ENCODE assay signal across 8 cellular contexts in genomic region chr9:100473271-100474081, GRCh38.
DNase-seq lines count a peak whose midpoint lies in the region; ATAC-seq and TF ChIP-seq lines count a peak whose summit lies in the region.

No MANE protein-coding gene starts in this region.

- peak overlapping the region; percentile 65 for H2AFZ ChIP-seq in parathyroid adenoma

- H3K36me3 ChIP-seq in NT2/D1 (ENCODE audit: insufficient read depth, insufficient read length, low read length) (no peaks in the 10 kb centered on the region), parathyroid adenoma (ENCODE audit: control insufficient read depth, insufficient read depth, low read length) (no peaks in the 10 kb centered on the region)

- DNase-seq in activated effector memory CD4-positive, alpha-beta T cell treated with anti-CD3 and anti-CD28 coated beads, Interleukin-2, amount 50 U/mL, for 16 hours, result peak; percentile 69
- no peak for DNase-seq in activated effector memory CD4-positive, alpha-beta T cell treated with Interleukin-2 at 50 U/mL for 16 hours
- DNase-seq in NT2/D1 (ENCODE audit: low read depth, low spot score) (peak; percentile 23), activated gamma-delta T cell (lab: John Stamatoyannopoulos, UW) (peak; percentile 24), glomerular visceral epithelial cell (ENCODE audit: extremely low spot score) (peak; percentile 46), NCI-H1048 (lab: John Stamatoyannopoulos, UW) (no peak)

- ATAC-seq in HG02973 (IDR thresholded peaks at IDR 0.05; ENCODE audit: unreplicated experiment), result peak; percentile 63

- no peaks in the 10 kb centered on the region for H3K4me1 ChIP-seq in NT2/D1 (ENCODE audit: insufficient read depth, insufficient read length)
- no peaks in the 10 kb centered on the region for H3K4me1 ChIP-seq in parathyroid adenoma

- H3K27me3 ChIP-seq in NT2/D1 (ENCODE audit: insufficient read depth, insufficient read length), result no peaks in the 10 kb centered on the region
- no peaks in the 10 kb centered on the region for H3K27me3 ChIP-seq in parathyroid adenoma (ENCODE audit: control insufficient read depth, insufficient read depth, low read length)

- H3K9ac ChIP-seq in NT2/D1 (ENCODE audit: insufficient read length, low read depth) (peak overlapping the region; percentile 92), parathyroid adenoma (no peak overlapping the region)

- peak overlapping the region; percentile 75 for H3K4me2 ChIP-seq in parathyroid adenoma (ENCODE audit: low read length)

- no peak for TF ChIP-seq CTCF in parathyroid adenoma (IDR thresholded peaks at IDR 0.05)

- no peak overlapping the region for H3K27ac ChIP-seq in parathyroid adenoma

- H3K9me3 ChIP-seq in NT2/D1 (ENCODE audit: insufficient read depth, low read length) (no peaks in the 10 kb centered on the region), parathyroid adenoma (ENCODE audit: control insufficient read depth, low read length) (no peaks in the 10 kb centered on the region)

- H3K4me3 ChIP-seq in NT2/D1 (ENCODE audit: insufficient read length, low read depth) (peak overlapping the region; percentile 85), parathyroid adenoma (ENCODE audit: low read depth, low read length) (peak overlapping the region; percentile 40)

- no peaks in the 10 kb centered on the region for H3K79me2 ChIP-seq in parathyroid adenoma

Comparison
In these comparisons a context has a peak if more than half of its experiments do, and no peak if none do; other contexts are left out.
1. DNase-seq: peak in activated effector memory CD4-positive, alpha-beta T cell treated with anti-CD3 and anti-CD28 coated beads, Interleukin-2, amount 50 U/mL, for 16 hours (single experiment), NT2/D1 (single experiment), activated gamma-delta T cell (single experiment) and glomerular visceral epithelial cell (single experiment); none in activated effector memory CD4-positive, alpha-beta T cell treated with Interleukin-2 at 50 U/mL for 16 hours (single experiment) and NCI-H1048 (single experiment).